8 cellular contexts compared by ENCODE assay signal in genomic region chr2:218806346-218806978, GRCh38. TPM values are rescaled to one million over a fixed set of nuclear protein-coding genes. Genes with fewer than 3 reads are reported as not detected.
DNase-seq lines count a peak whose midpoint lies in the region; ATAC-seq, FAIRE-seq and TF ChIP-seq lines count a peak whose summit lies in the region.

No MANE protein-coding gene starts in this region.

- H3K4me3 ChIP-seq in PC-3 (ENCODE audit: low read length) (no peak overlapping the region), fibroblast of mammary gland (ENCODE audit: control insufficient read depth, low read depth, low read length) (no peak overlapping the region), psoas muscle (peak overlapping the region; percentile 32)

- BruUV-seq in PC-3 (replicated peaks; lab: Mats Ljungman, UMichigan) = no TSS peak

- H3K36me3 ChIP-seq in PC-3 (ENCODE audit: low read depth, low read length) = no peaks in the 10 kb centered on the region
- H3K36me3 ChIP-seq in psoas muscle (ENCODE audit: insufficient read depth in 1 of 2, low read depth in 1 of 2) = no peaks in the 10 kb centered on the region

- DNase-seq in stimulated activated naive CD8-positive, alpha-beta T cell treated with anti-CD3 and anti-CD28 coated beads, Interleukin-15, amount 100 ng/mL, for 72 hours = peak; percentile 9 to 41
- no peak for DNase-seq in stimulated activated naive CD8-positive, alpha-beta T cell treated with anti-CD3 and anti-CD28 coated beads, Interleukin-15, Interleukin-2, amounts not matched to agents 100 U/mL and 50 U/mL, for 24 hours
- DNase-seq in PC-3 (peak; percentile 79), fibroblast of mammary gland (ENCODE audit: low read depth) (peak; percentile 99), psoas muscle (peak; percentile 78 to 90), GM19239 (ENCODE audit: insufficient read length, low spot score) (no peak)
- no peak for DNase-seq in activated T-cell treated with anti-CD3 and anti-CD28 coated beads, Interleukin-2, amount 50 U/mL, for 24 hours

- peaks cover 7 to 16% of the 10 kb centered on the region in 2 donors for H3K9me3 Mint-ChIP-seq in stimulated activated naive CD8-positive, alpha-beta T cell treated with anti-CD3 and anti-CD28 coated beads, Interleukin-15, amount 100 ng/mL, for 72 hours
- peaks cover 10% of the 10 kb centered on the region for H3K9me3 Mint-ChIP-seq in activated T-cell treated with anti-CD3 and anti-CD28 coated beads, Interleukin-2, amount 50 U/mL, for 24 hours

- intact Hi-C loops in PC-3 (cut with micrococcal nuclease) (no loop called here), psoas muscle (cut with DNase I) (no loop called here)

- H3K4me2 ChIP-seq in PC-3 (ENCODE audit: low read length) = peak overlapping the region; percentile 23; the same call in 1 of the 2 replicates

- H3K27ac Mint-ChIP-seq in stimulated activated naive CD8-positive, alpha-beta T cell treated with anti-CD3 and anti-CD28 coated beads, Interleukin-15, amount 100 ng/mL, for 72 hours = peak overlapping the region; percentile 9 to 75
- no peak overlapping the region for H3K27ac Mint-ChIP-seq in activated T-cell treated with anti-CD3 and anti-CD28 coated beads, Interleukin-2, amount 50 U/mL, for 24 hours

- no peaks in the 10 kb centered on the region for H3K9me2 ChIP-seq in PC-3 (replicated peaks; ENCODE audit: low read length)

- H3K4me1 ChIP-seq in PC-3 (ENCODE audit: insufficient read depth, low read length) (peaks cover 12% of the 10 kb centered on the region), psoas muscle (peaks cover 52% of the 10 kb centered on the region)

- H3K27ac ChIP-seq in PC-3 (ENCODE audit: low read length) = no peak overlapping the region
- H3K27ac ChIP-seq in psoas muscle = peak overlapping the region; percentile 89

- no peaks in the 10 kb centered on the region for H3K27me3 ChIP-seq in PC-3 (ENCODE audit: low read length)
- no peaks in the 10 kb centered on the region for H3K27me3 ChIP-seq in psoas muscle (ENCODE audit: insufficient read depth in 3 of 3, low read length in 2 of 3)

- no peaks in the 10 kb centered on the region for H3F3A ChIP-seq in PC-3 (ENCODE audit: low read length, unreplicated experiment)

- H2AFZ ChIP-seq in PC-3 (ENCODE audit: low read length) = peak overlapping the region; percentile 32

- H3K36me3 Mint-ChIP-seq in activated T-cell treated with anti-CD3 and anti-CD28 coated beads, Interleukin-2, amount 50 U/mL, for 24 hours (ENCODE audit: low read depth) = no peaks in the 10 kb centered on the region

- H4K20me1 ChIP-seq in PC-3 (ENCODE audit: low read length) = no peaks in the 10 kb centered on the region

- peaks cover 9% of the 10 kb centered on the region for H3K4me1 Mint-ChIP-seq in stimulated activated naive CD8-positive, alpha-beta T cell treated with anti-CD3 and anti-CD28 coated beads, Interleukin-15, amount 100 ng/mL, for 72 hours
- peaks cover 4% of the 10 kb centered on the region for H3K4me1 Mint-ChIP-seq in activated T-cell treated with anti-CD3 and anti-CD28 coated beads, Interleukin-2, amount 50 U/mL, for 24 hours (ENCODE audit: low read depth)

- no peaks in the 10 kb centered on the region for H3K79me2 ChIP-seq in PC-3 (ENCODE audit: low read length)

- peak; percentile 86 for ATAC-seq in stimulated activated naive CD8-positive, alpha-beta T cell treated with anti-CD3 and anti-CD28 coated beads, Interleukin-15, amount 100 ng/mL, for 72 hours
- no peak for ATAC-seq in stimulated activated naive CD8-positive, alpha-beta T cell treated with anti-CD3 and anti-CD28 coated beads, Interleukin-15, Interleukin-2, amounts not matched to agents 100 U/mL and 50 U/mL, for 24 hours
- peak; percentile 51 for ATAC-seq in PC-3
- ATAC-seq in psoas muscle = peak; percentile 87 to 95 (median 92)
- no peak for ATAC-seq in GM18520 (IDR thresholded peaks at IDR 0.05; ENCODE audit: unreplicated experiment)

- WGBS in psoas muscle, 3 donors = 10 to 16% (median 13%) methylated on average over 10 of the region's 10 CpGs

- peak overlapping the region; percentile 8 to 27 for H3K4me3 Mint-ChIP-seq in stimulated activated naive CD8-positive, alpha-beta T cell treated with anti-CD3 and anti-CD28 coated beads, Interleukin-15, amount 100 ng/mL, for 72 hours
- H3K4me3 Mint-ChIP-seq in activated T-cell treated with anti-CD3 and anti-CD28 coated beads, Interleukin-2, amount 50 U/mL, for 24 hours = no peak overlapping the region

- 0 out of 2 replicates have a peak, but pooled peaks cover 4% of the 10 kb centered on the region for H3K9me3 ChIP-seq in PC-3 (ENCODE audit: low read length)
- H3K9me3 ChIP-seq in psoas muscle = peaks cover 12% of the 10 kb centered on the region

- H3K9ac ChIP-seq in PC-3 (ENCODE audit: low read length) = no peak overlapping the region

- POLR2A ChIA-PET in PC-3 (lab: Charles Lee; ENCODE audit: unreplicated experiment) = no interaction called here

- H3K27me3 Mint-ChIP-seq in stimulated activated naive CD8-positive, alpha-beta T cell treated with anti-CD3 and anti-CD28 coated beads, Interleukin-15, amount 100 ng/mL, for 72 hours = peaks cover 48% of the 10 kb centered on the region
- peaks cover 49% of the 10 kb centered on the region for H3K27me3 Mint-ChIP-seq in activated T-cell treated with anti-CD3 and anti-CD28 coated beads, Interleukin-2, amount 50 U/mL, for 24 hours

- FAIRE-seq in GM19239 (lab: Jason Lieb, UNC) = no peak

- CTCF ChIA-PET in PC-3 (lab: Charles Lee) = no interaction called here

- TF ChIP-seq CTCF in PC-3 (conservative IDR thresholded peaks at IDR 0.05; ENCODE audit: low read depth, low read length) = no peak
- no peak for TF ChIP-seq CTCF in fibroblast of mammary gland (conservative IDR thresholded peaks at IDR 0.05; ENCODE audit: control insufficient read depth, insufficient read depth, low read depth, low read length)
- TF ChIP-seq CTCF in psoas muscle (IDR thresholded peaks at IDR 0.05) = no peak

RNA-seq across cellular contexts. Expression of gene CYP27A1, which starts 24.5 kb away (rescaled TPM):
- total RNA-seq in PC-3 (2014; rRNA removed) (5.8 and 6.0 TPM in 2 replicates), psoas muscle (10 to 100 TPM; 23.4 to 48.4 (median 45.9) TPM)
- polyA plus RNA-seq in psoas muscle = 10 to 100 TPM in 2 of 3 donors, 1 to 10 TPM in 1; 9.3 to 32.0 (median 18.4) TPM

RNA-seq across cellular contexts. Expression of gene PRKAG3, which starts 25.1 kb away (rescaled TPM):
- total RNA-seq in PC-3 (2014; rRNA removed) = not detected in 2 replicates
- 100 to 1,000 TPM in 1 of 4 donors, 10 to 100 TPM in 3; 22.0 to 187 (median 59.9) TPM for total RNA-seq in psoas muscle
- 10 to 100 TPM in 2 of 3 donors, 1 to 10 TPM in 1; 9.2 to 60.2 (median 58.5) TPM for polyA plus RNA-seq in psoas muscle

RNA-seq across cellular contexts. Expression of gene WNT6, which starts 53.1 kb away (rescaled TPM):
- not detected in 2 replicates for total RNA-seq in PC-3 (2014; rRNA removed)
- total RNA-seq in psoas muscle = 1 to 10 TPM in 1 of 4 donors, under 1 TPM in 3; 0.12 to 1.0 (median 0.48) TPM
- under 1 TPM; 0.05 to 0.20 (median 0.20) TPM for polyA plus RNA-seq in psoas muscle

Comparison
In these comparisons a context has a peak if more than half of its experiments do, and no peak if none do; other contexts are left out.
1. ATAC-seq: peak in stimulated activated naive CD8-positive, alpha-beta T cell treated with anti-CD3 and anti-CD28 coated beads, Interleukin-15, amount 100 ng/mL, for 72 hours (single experiment), PC-3 (single experiment) and psoas muscle (4 of 4); none in stimulated activated naive CD8-positive, alpha-beta T cell treated with anti-CD3 and anti-CD28 coated beads, Interleukin-15, Interleukin-2, amounts not matched to agents 100 U/mL and 50 U/mL, for 24 hours (single experiment) and GM18520 (single experiment).
2. DNase-seq: peak in stimulated activated naive CD8-positive, alpha-beta T cell treated with anti-CD3 and anti-CD28 coated beads, Interleukin-15, amount 100 ng/mL, for 72 hours (2 of 2), PC-3 (single experiment), fibroblast of mammary gland (single experiment) and psoas muscle (2 of 2); none in stimulated activated naive CD8-positive, alpha-beta T cell treated with anti-CD3 and anti-CD28 coated beads, Interleukin-15, Interleukin-2, amounts not matched to agents 100 U/mL and 50 U/mL, for 24 hours (single experiment), GM19239 (single experiment) and activated T-cell treated with anti-CD3 and anti-CD28 coated beads, Interleukin-2, amount 50 U/mL, for 24 hours (single experiment).
3. RNA of gene PRKAG3, which starts 25.1 kb away (total RNA-seq): 22.0 to 187 TPM in psoas muscle; not detected in PC-3; every median in the first group is over 10 times any median in the second.